In genomic region chr5:132410451-132411381, GRCh38 we compare ENCODE assay signal across 1 cellular context.
TF ChIP-seq lines count a peak whose summit lies in the region.

No MANE protein-coding gene starts in this region.

TF ChIP-seq in HepG2, 621 proteins besides CTCF, POLR2A, EP300 and RAD21 (continued from another document and continues in another):
- 0 out of 2 replicates have a peak, but pooled peaks have one; percentile 67 for TF ChIP-seq ZNF230 (CRISPR knock-in tag; IDR thresholded peaks at IDR 0.05)
- TF ChIP-seq RXRB (CRISPR knock-in tag; IDR thresholded peaks at IDR 0.05; ENCODE audit: borderline replicate concordance) = peak; percentile 67; the same call in 1 of the 2 replicates
- TF ChIP-seq SAP130 (CRISPR knock-in tag; IDR thresholded peaks at IDR 0.05; ENCODE audit: low read depth) = peak; percentile 54
- TF ChIP-seq PRPF4 (IDR thresholded peaks at IDR 0.05; ENCODE audit: low read depth, low read length, poor library complexity, severe bottlenecking) = peak; percentile 57
- TF ChIP-seq, protein P1, sequence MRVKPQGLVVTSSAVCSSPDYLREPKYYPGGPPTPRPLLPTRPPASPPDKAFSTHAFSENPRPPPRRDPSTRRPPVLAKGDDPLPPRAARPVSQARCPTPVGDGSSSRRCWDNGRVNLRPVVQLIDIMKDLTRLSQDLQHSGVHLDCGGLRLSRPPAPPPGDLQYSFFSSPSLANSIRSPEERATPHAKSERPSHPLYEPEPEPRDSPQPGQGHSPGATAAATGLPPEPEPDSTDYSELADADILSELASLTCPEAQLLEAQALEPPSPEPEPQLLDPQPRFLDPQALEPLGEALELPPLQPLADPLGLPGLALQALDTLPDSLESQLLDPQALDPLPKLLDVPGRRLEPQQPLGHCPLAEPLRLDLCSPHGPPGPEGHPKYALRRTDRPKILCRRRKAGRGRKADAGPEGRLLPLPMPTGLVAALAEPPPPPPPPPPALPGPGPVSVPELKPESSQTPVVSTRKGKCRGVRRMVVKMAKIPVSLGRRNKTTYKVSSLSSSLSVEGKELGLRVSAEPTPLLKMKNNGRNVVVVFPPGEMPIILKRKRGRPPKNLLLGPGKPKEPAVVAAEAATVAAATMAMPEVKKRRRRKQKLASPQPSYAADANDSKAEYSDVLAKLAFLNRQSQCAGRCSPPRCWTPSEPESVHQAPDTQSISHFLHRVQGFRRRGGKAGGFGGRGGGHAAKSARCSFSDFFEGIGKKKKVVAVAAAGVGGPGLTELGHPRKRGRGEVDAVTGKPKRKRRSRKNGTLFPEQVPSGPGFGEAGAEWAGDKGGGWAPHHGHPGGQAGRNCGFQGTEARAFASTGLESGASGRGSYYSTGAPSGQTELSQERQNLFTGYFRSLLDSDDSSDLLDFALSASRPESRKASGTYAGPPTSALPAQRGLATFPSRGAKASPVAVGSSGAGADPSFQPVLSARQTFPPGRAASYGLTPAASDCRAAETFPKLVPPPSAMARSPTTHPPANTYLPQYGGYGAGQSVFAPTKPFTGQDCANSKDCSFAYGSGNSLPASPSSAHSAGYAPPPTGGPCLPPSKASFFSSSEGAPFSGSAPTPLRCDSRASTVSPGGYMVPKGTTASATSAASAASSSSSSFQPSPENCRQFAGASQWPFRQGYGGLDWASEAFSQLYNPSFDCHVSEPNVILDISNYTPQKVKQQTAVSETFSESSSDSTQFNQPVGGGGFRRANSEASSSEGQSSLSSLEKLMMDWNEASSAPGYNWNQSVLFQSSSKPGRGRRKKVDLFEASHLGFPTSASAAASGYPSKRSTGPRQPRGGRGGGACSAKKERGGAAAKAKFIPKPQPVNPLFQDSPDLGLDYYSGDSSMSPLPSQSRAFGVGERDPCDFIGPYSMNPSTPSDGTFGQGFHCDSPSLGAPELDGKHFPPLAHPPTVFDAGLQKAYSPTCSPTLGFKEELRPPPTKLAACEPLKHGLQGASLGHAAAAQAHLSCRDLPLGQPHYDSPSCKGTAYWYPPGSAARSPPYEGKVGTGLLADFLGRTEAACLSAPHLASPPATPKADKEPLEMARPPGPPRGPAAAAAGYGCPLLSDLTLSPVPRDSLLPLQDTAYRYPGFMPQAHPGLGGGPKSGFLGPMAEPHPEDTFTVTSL (CRISPR knock-in tag; IDR thresholded peaks at IDR 0.05; ENCODE audit: borderline replicate concordance) = no peak
- no peak for TF ChIP-seq NR3C1 (CRISPR knock-in tag; IDR thresholded peaks at IDR 0.05)
- no peak for TF ChIP-seq ZSCAN25 (CRISPR knock-in tag; IDR thresholded peaks at IDR 0.05)
- TF ChIP-seq ATRX (CRISPR knock-in tag; IDR thresholded peaks at IDR 0.05; ENCODE audit: borderline replicate concordance) = no peak
- peak; percentile 20; the same call in 1 of the 2 replicates for TF ChIP-seq POLR2AphosphoS5 (IDR thresholded peaks at IDR 0.05; ENCODE audit: low read depth, low read length)
- TF ChIP-seq ZNF577 (CRISPR knock-in tag; IDR thresholded peaks at IDR 0.05; ENCODE audit: borderline replicate concordance, low read depth) = no peak
- no peak for TF ChIP-seq ZNF326 (CRISPR knock-in tag; IDR thresholded peaks at IDR 0.05; ENCODE audit: borderline replicate concordance)
- no peak; the same call in 1 of the 2 replicates for TF ChIP-seq NRL (CRISPR knock-in tag; IDR thresholded peaks at IDR 0.05; ENCODE audit: borderline replicate concordance)
- TF ChIP-seq MIXL1 (CRISPR knock-in tag; IDR thresholded peaks at IDR 0.05) = no peak
- TF ChIP-seq, protein P2, sequence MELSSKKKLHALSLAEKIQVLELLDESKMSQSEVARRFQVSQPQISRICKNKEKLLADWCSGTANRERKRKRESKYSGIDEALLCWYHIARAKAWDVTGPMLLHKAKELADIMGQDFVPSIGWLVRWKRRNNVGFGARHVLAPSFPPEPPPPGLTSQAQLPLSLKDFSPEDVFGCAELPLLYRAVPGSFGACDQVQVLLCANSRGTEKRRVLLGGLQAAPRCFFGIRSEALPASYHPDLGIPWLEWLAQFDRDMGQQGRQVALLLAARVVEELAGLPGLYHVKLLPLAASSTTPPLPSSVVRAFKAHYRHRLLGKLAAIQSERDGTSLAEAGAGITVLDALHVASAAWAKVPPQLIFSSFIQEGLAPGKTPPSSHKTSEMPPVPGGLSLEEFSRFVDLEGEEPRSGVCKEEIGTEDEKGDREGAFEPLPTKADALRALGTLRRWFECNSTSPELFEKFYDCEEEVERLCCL (CRISPR knock-in tag; IDR thresholded peaks at IDR 0.05; ENCODE audit: borderline replicate concordance) = no peak
- TF ChIP-seq MYNN (CRISPR knock-in tag; IDR thresholded peaks at IDR 0.05; ENCODE audit: low read depth) = no peak
- TF ChIP-seq HNF1A (IDR thresholded peaks at IDR 0.05; ENCODE audit: low read depth) = no peak
- TF ChIP-seq HNF1A (CRISPR knock-in tag; IDR thresholded peaks at IDR 0.05; ENCODE audit: borderline replicate concordance) = peak; percentile 58
- no peak for TF ChIP-seq TRIM22 (IDR thresholded peaks at IDR 0.05)
- 0 out of 2 replicates have a peak, but pooled peaks have one; percentile 31 for TF ChIP-seq ARNTL (CRISPR knock-in tag; IDR thresholded peaks at IDR 0.05)
- no peak; the same call in 1 of the 2 replicates for TF ChIP-seq ZNF703 (CRISPR knock-in tag; IDR thresholded peaks at IDR 0.05; ENCODE audit: borderline replicate concordance)
- TF ChIP-seq SP5 (CRISPR knock-in tag; IDR thresholded peaks at IDR 0.05; ENCODE audit: borderline replicate concordance, low read depth) = no peak
- TF ChIP-seq ZNF33B (CRISPR knock-in tag; IDR thresholded peaks at IDR 0.05) = no peak; the same call in 1 of the 2 replicates
- no peak for TF ChIP-seq SKIL (CRISPR knock-in tag; IDR thresholded peaks at IDR 0.05; ENCODE audit: borderline replicate concordance)
- no peak for TF ChIP-seq ZFP36 (IDR thresholded peaks at IDR 0.05; ENCODE audit: borderline replicate concordance, low read depth, low read length, partially characterized antibody)
- TF ChIP-seq ZNF263 (CRISPR knock-in tag; IDR thresholded peaks at IDR 0.05) = no peak; the same call in 1 of the 2 replicates
- TF ChIP-seq ATF7-NPFF (CRISPR knock-in tag; IDR thresholded peaks at IDR 0.05; ENCODE audit: low read depth) = peak; percentile 64
- no peak for TF ChIP-seq HDAC6 (IDR thresholded peaks at IDR 0.05; ENCODE audit: low read depth, low read length)
- TF ChIP-seq BRCA1 (CRISPR knock-in tag; IDR thresholded peaks at IDR 0.05) = peak; percentile 38; the same call in 1 of the 2 replicates
- TF ChIP-seq, protein P3, sequence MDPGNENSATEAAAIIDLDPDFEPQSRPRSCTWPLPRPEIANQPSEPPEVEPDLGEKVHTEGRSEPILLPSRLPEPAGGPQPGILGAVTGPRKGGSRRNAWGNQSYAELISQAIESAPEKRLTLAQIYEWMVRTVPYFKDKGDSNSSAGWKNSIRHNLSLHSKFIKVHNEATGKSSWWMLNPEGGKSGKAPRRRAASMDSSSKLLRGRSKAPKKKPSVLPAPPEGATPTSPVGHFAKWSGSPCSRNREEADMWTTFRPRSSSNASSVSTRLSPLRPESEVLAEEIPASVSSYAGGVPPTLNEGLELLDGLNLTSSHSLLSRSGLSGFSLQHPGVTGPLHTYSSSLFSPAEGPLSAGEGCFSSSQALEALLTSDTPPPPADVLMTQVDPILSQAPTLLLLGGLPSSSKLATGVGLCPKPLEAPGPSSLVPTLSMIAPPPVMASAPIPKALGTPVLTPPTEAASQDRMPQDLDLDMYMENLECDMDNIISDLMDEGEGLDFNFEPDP (CRISPR knock-in tag; conservative IDR thresholded peaks at IDR 0.05) = no peak
- TF ChIP-seq SRSF9 (IDR thresholded peaks at IDR 0.05; ENCODE audit: borderline replicate concordance, insufficient read depth, low read depth, low read length, poor library complexity, severe bottlenecking) = no peak
- TF ChIP-seq STAT6 (CRISPR knock-in tag; IDR thresholded peaks at IDR 0.05; ENCODE audit: borderline replicate concordance) = no peak
- TF ChIP-seq, protein P4, sequence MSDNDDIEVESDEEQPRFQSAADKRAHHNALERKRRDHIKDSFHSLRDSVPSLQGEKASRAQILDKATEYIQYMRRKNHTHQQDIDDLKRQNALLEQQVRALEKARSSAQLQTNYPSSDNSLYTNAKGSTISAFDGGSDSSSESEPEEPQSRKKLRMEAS (IDR thresholded peaks at IDR 0.05) = no peak; the same call in none of the 2 replicates
- TF ChIP-seq ZNF136 (CRISPR knock-in tag; IDR thresholded peaks at IDR 0.05; ENCODE audit: low read depth) = no peak
- TF ChIP-seq PCBP1 (IDR thresholded peaks at IDR 0.05; ENCODE audit: borderline replicate concordance, low read depth, low read length) = no peak
- peak; percentile 54; the same call in 1 of the 2 replicates for TF ChIP-seq PRMT3 (CRISPR knock-in tag; IDR thresholded peaks at IDR 0.05; ENCODE audit: borderline replicate concordance, low read depth)
- no peak; the same call in 1 of the 2 replicates for TF ChIP-seq ZNF607 (CRISPR knock-in tag; IDR thresholded peaks at IDR 0.05; ENCODE audit: borderline replicate concordance)
- peak; percentile 56; the same call in 1 of the 2 replicates for TF ChIP-seq KDM2A (CRISPR knock-in tag; IDR thresholded peaks at IDR 0.05; ENCODE audit: borderline replicate concordance, low read depth)
- TF ChIP-seq, protein P5, sequence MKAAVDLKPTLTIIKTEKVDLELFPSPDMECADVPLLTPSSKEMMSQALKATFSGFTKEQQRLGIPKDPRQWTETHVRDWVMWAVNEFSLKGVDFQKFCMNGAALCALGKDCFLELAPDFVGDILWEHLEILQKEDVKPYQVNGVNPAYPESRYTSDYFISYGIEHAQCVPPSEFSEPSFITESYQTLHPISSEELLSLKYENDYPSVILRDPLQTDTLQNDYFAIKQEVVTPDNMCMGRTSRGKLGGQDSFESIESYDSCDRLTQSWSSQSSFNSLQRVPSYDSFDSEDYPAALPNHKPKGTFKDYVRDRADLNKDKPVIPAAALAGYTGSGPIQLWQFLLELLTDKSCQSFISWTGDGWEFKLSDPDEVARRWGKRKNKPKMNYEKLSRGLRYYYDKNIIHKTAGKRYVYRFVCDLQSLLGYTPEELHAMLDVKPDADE (CRISPR knock-in tag; IDR thresholded peaks at IDR 0.05) = peak; percentile 57; the same call in 1 of the 2 replicates
- TF ChIP-seq ZNF749 (CRISPR knock-in tag; IDR thresholded peaks at IDR 0.05; ENCODE audit: borderline replicate concordance) = no peak
- no peak; the same call in 1 of the 2 replicates for TF ChIP-seq ZFAT (CRISPR knock-in tag; conservative IDR thresholded peaks at IDR 0.05)
